Comparison of ENCODE assay signal across 25 cellular contexts in the genomic region with DNA sequence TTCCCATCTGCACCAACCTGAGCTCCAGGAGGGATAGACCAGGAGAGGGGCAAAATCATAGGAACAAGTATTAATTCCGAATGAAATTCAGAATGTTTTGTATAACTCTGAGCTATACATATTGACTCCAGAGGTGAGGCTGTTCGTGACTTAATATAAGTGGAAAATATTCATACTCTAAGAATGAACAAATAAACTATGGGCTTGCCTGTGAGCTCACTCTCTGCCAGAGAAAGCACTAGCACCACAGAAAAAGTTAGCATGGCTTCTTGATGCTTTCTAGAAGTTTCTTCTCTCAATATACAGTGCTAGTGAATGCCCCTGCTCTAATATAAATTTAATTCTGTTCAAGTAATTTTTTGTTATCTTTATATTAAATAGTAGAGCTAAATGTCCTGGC.
DNase-seq lines count a peak whose midpoint lies in the region; ATAC-seq and TF ChIP-seq lines count a peak whose summit lies in the region.
"Had no signal": no experiment of that assay in that cellular context is flagged by ENCODE, and none has a peak within 500 bp of the region (broad histone marks: within the 10 kb centered on the region; RNA-seq: fewer than 3 reads in every experiment).

No MANE protein-coding gene starts in this region.

- no peak overlapping the region for H3K27ac Mint-ChIP-seq in osteocyte (ENCODE audit: unreplicated experiment)
- H3K27ac Mint-ChIP-seq: CD14-positive monocyte; CD4-positive, alpha-beta memory T cell; CD4-positive, CD25-positive, alpha-beta regulatory T cell; CD8-positive, alpha-beta memory T cell had no signal

- peak overlapping the region; percentile 19; the same call in 1 of the 2 replicates for H3K14ac ChIP-seq in IMR-90 (replicated peaks; ENCODE audit: low read depth, low read length)

- peak overlapping the region; percentile 75 for H2AK5ac ChIP-seq in IMR-90 (ENCODE audit: low read depth, low read length)

- no peaks in the 10 kb centered on the region for H3K4me1 Mint-ChIP-seq in osteocyte (ENCODE audit: unreplicated experiment)
- H3K4me1 Mint-ChIP-seq: CD4-positive, alpha-beta memory T cell; CD4-positive, CD25-positive, alpha-beta regulatory T cell; CD8-positive, alpha-beta memory T cell had no signal

- H4K8ac ChIP-seq in IMR-90 (ENCODE audit: low read depth in 2 of 2, low read length in 2 of 2) = peak overlapping the region; percentile 50 to 56; a peak in 3 of 4 replicates

- H3K9ac ChIP-seq in IMR-90 (ENCODE audit: low read depth, low read length) = no peak overlapping the region
- H3K9ac ChIP-seq: BLaER1 had no signal

- peaks cover 9% of the 10 kb centered on the region for H3K9me3 Mint-ChIP-seq in osteocyte (ENCODE audit: unreplicated experiment)

- peaks cover 15% of the 10 kb centered on the region for H3K4me1 ChIP-seq in IMR-90 (ENCODE audit: control insufficient read depth, insufficient read depth, low read length)
- H3K4me1 ChIP-seq: A549, BE2C, BLaER1 had no signal

- H3K36me3 Mint-ChIP-seq in osteocyte (ENCODE audit: unreplicated experiment) = no peaks in the 10 kb centered on the region
- H3K36me3 Mint-ChIP-seq: CD14-positive monocyte; CD4-positive, alpha-beta memory T cell; CD4-positive, CD25-positive, alpha-beta regulatory T cell; CD8-positive, alpha-beta memory T cell had no signal

- no peak overlapping the region for H3K23ac ChIP-seq in IMR-90 (ENCODE audit: low read depth, low read length)

- dilution Hi-C loops in IMR-90 (cut with HindIII; ENCODE audit: low sequenced_read_pairs, unreplicated experiment) = no loop called here

- H3K4me3 Mint-ChIP-seq in osteocyte (ENCODE audit: unreplicated experiment) = no peak overlapping the region
- H3K4me3 Mint-ChIP-seq: CD14-positive monocyte; CD4-positive, alpha-beta memory T cell; CD4-positive, CD25-positive, alpha-beta regulatory T cell; CD8-positive, alpha-beta memory T cell had no signal

- no peaks in the 10 kb centered on the region for H3K79me1 ChIP-seq in IMR-90 (ENCODE audit: low read depth in 1 of 2, low read length in 2 of 2)

- H3K9me1 ChIP-seq in IMR-90 (ENCODE audit: insufficient read depth, low read length) = peaks cover 6% of the 10 kb centered on the region

- peak overlapping the region; percentile 84 for H2BK20ac ChIP-seq in IMR-90 (ENCODE audit: low read depth, low read length)

- peak overlapping the region; percentile 74 for H3K4me2 ChIP-seq in IMR-90 (ENCODE audit: low read depth, low read length)
- H3K4me2 ChIP-seq: A549, BLaER1 had no signal

- H2AFZ ChIP-seq in IMR-90 (replicated peaks; ENCODE audit: low read length, poor library complexity) = no peak overlapping the region

- peak overlapping the region; percentile 87 for H2BK5ac ChIP-seq in IMR-90 (ENCODE audit: low read depth, low read length, poor library complexity, severe bottlenecking)

- no peaks in the 10 kb centered on the region for H3K27me3 Mint-ChIP-seq in osteocyte (ENCODE audit: unreplicated experiment)
- H3K27me3 Mint-ChIP-seq: CD4-positive, alpha-beta memory T cell; CD4-positive, CD25-positive, alpha-beta regulatory T cell; CD8-positive, alpha-beta memory T cell had no signal

- peak overlapping the region; percentile 10; the same call in 2 of the 3 replicates for H2BK15ac ChIP-seq in IMR-90 (ENCODE audit: low read depth, low read length)

- no peak for DNase-seq in AG04450 (ENCODE audit: low read depth, low spot score)
- peak; percentile 71 for DNase-seq in IMR-90
- DNase-seq in brain microvascular endothelial cell = no peak
- peak; percentile 41 for DNase-seq in iris pigment epithelial cell (ENCODE audit: low read depth)
- DNase-seq in NCI-H2196 treated with DMSO at 0.1 percent for 48 hours (lab: John Stamatoyannopoulos, UW; ENCODE audit: unreplicated experiment) = no peak
- DNase-seq in NCI-H2029 (lab: John Stamatoyannopoulos, UW) = no peak
- no peak for DNase-seq in osteocyte (ENCODE audit: extremely low spot score, unreplicated experiment)
- DNase-seq: BE2C; C1 segment of cervical spinal cord; CD4-positive, alpha-beta memory T cell; CD4-positive, CD25-positive, alpha-beta regulatory T cell; CD8-positive, alpha-beta memory T cell; COR-L47; DMS 273 treated with DMSO at 0.1 percent for 48 hours; DMS153; DMS53; DMS79; DND-41; GDM1 had no signal

- in situ Hi-C loops in IMR-90 (cut with MboI; ENCODE audit: low sequenced_read_pairs) = loop anchor here (10.0 kb wide), 1 partner anchor 1531 kb away; no protein-coding TSS in a partner anchor
- in situ Hi-C loops in brain microvascular endothelial cell (cut with HindIII; ENCODE audit: low pct_ligation_motif_present, low sequenced_read_pairs) = no loop called here

- no peak for TF ChIP-seq RAD21 in IMR-90 (IDR thresholded peaks at IDR 0.05; ENCODE audit: low read length)

- POLR2A ChIA-PET in AG04450 (lab: Yijun Ruan, JAX) (interaction anchor here (2.5 kb wide), 1 partner anchor 18 kb away, joined by 14 read pairs; no protein-coding TSS in a partner anchor), IMR-90 (lab: Charles Lee; ENCODE audit: unreplicated experiment) (no interaction called here)

- H3K56ac ChIP-seq in IMR-90 (ENCODE audit: extremely low read depth, insufficient read depth, low read length) = peak overlapping the region; percentile 21; the same call in 1 of the 2 replicates

- H4K20me1 ChIP-seq in IMR-90 (ENCODE audit: insufficient read depth, low read length) = no peaks in the 10 kb centered on the region
- H4K20me1 ChIP-seq: BLaER1 had no signal

- peak; percentile 76 for ATAC-seq in IMR-90 (ENCODE audit: low read depth)
- ATAC-seq in GM18867 (IDR thresholded peaks at IDR 0.05; ENCODE audit: unreplicated experiment) = no peak
- ATAC-seq: A549, GM12878 had no signal

- WGBS in IMR-90 (ENCODE audit: extremely low coverage in 2 of 2, insufficient read length in 1 of 2), 2 experiments = no CpG with 5 or more reads among the region's 2 CpGs

- H3K4me3 ChIP-seq in AG04450 (ENCODE audit: low read depth, low read length) = no peak overlapping the region
- no peak overlapping the region for H3K4me3 ChIP-seq in IMR-90 (ENCODE audit: insufficient read depth, low read depth, low read length)
- no peak overlapping the region for H3K4me3 ChIP-seq in brain microvascular endothelial cell (ENCODE audit: low read depth, low read length)
- H3K4me3 ChIP-seq: A549, BLaER1, GM12878 had no signal

- peak overlapping the region; percentile 47 for H4K5ac ChIP-seq in IMR-90 (ENCODE audit: low read depth, low read length)

- TF ChIP-seq CTCF in AG04450 (IDR thresholded peaks at IDR 0.05; ENCODE audit: low read depth, low read length) (no peak), IMR-90 (conservative IDR thresholded peaks at IDR 0.05; ENCODE audit: low read depth, low read length) (no peak), brain microvascular endothelial cell (IDR thresholded peaks at IDR 0.05; ENCODE audit: low read depth, low read length, missing control alignments) (no peak), osteocyte (IDR thresholded peaks at IDR 0.05) (no peak)

- TF ChIP-seq POLR2A in IMR-90 (IDR thresholded peaks at IDR 0.05; ENCODE audit: low read depth, low read length) = no peak

- BruUV-seq in IMR-90 (replicated peaks; lab: Mats Ljungman, UMichigan) = no TSS peak

- H3K27ac ChIP-seq in AG04450 (ENCODE audit: low read depth, low read length) (peak overlapping the region; percentile 71), IMR-90 (ENCODE audit: insufficient read depth, low read length) (peak overlapping the region; percentile 81; the same call in 1 of the 2 replicates), brain microvascular endothelial cell (peak overlapping the region; percentile 5)
- H3K27ac ChIP-seq: 22Rv1, A549, BLaER1 had no signal

- H2BK120ac ChIP-seq in IMR-90 (ENCODE audit: low read depth, low read length) = peak overlapping the region; percentile 93

- intact Hi-C loops in IMR-90 (cut with micrococcal nuclease) = loop anchor here (5.0 kb wide), 1 partner anchor 1539 kb away; the partner anchor contains the start of gene FLRT2

- CTCF ChIA-PET in AG04450 (lab: Charles Lee) = interaction anchor here (0.6 to 0.8 kb wide), 3 partner anchors 23 to 686 kb away, joined by 3 to 4 read pairs (median 3); no protein-coding TSS in a partner anchor
- CTCF ChIA-PET in IMR-90 (lab: Yijun Ruan, JAX) = interaction anchor here (0.6 kb wide), 1 partner anchor 1101 kb away, joined by 5 read pairs; no protein-coding TSS in a partner anchor

- peak overlapping the region; percentile 80 for H3K18ac ChIP-seq in IMR-90 (ENCODE audit: low read depth, low read length)

- H4K91ac ChIP-seq in IMR-90 (ENCODE audit: insufficient read depth, low read depth, low read length) = peak overlapping the region; percentile 78

- H3K27me3 ChIP-seq in AG04450 (ENCODE audit: control insufficient read depth, insufficient read depth, low read length) = no peaks in the 10 kb centered on the region
- no peaks in the 10 kb centered on the region for H3K27me3 ChIP-seq in IMR-90 (ENCODE audit: control insufficient read depth, insufficient read depth, low read length)
- H3K27me3 ChIP-seq in brain microvascular endothelial cell (replicated peaks) = no peaks in the 10 kb centered on the region
- H3K27me3 ChIP-seq: BE2C, BLaER1 had no signal

- H3K4ac ChIP-seq in IMR-90 (ENCODE audit: low read depth, low read length) = peak overlapping the region; percentile 90

- H3K9me3 ChIP-seq in AG04450 (ENCODE audit: control insufficient read depth, insufficient read depth, low read length) = no peaks in the 10 kb centered on the region; the same call in 1 of the 2 replicates
- 0 out of 2 replicates have a peak, but pooled peaks cover 2% of the 10 kb centered on the region for H3K9me3 ChIP-seq in IMR-90 (ENCODE audit: control insufficient read depth, insufficient read depth, low read length)
- H3K9me3 ChIP-seq: A549, BE2C, BLaER1 had no signal

- H2AK9ac ChIP-seq in IMR-90 (replicated peaks; ENCODE audit: low read depth, low read length, poor library complexity) = peak overlapping the region; percentile 13

- H3K36me3 ChIP-seq in IMR-90 (ENCODE audit: control insufficient read depth, insufficient read depth, low read length) = no peaks in the 10 kb centered on the region
- H3K36me3 ChIP-seq in brain microvascular endothelial cell (replicated peaks) = no peaks in the 10 kb centered on the region
- H3K36me3 ChIP-seq: BE2C, BLaER1 had no signal

TF ChIP-seq in IMR-90, 13 proteins besides CTCF, POLR2A, EP300 and RAD21 (continues in another document):
- TF ChIP-seq CEBPB (IDR thresholded peaks at IDR 0.05; ENCODE audit: low read depth, low read length) (no peak), RCOR1 (IDR thresholded peaks at IDR 0.05; ENCODE audit: insufficient replicate concordance, low read length) (no peak)
- TF ChIP-seq, protein P1, sequence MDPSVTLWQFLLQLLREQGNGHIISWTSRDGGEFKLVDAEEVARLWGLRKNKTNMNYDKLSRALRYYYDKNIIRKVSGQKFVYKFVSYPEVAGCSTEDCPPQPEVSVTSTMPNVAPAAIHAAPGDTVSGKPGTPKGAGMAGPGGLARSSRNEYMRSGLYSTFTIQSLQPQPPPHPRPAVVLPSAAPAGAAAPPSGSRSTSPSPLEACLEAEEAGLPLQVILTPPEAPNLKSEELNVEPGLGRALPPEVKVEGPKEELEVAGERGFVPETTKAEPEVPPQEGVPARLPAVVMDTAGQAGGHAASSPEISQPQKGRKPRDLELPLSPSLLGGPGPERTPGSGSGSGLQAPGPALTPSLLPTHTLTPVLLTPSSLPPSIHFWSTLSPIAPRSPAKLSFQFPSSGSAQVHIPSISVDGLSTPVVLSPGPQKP (IDR thresholded peaks at IDR 0.05; ENCODE audit: borderline replicate concordance, low read depth, low read length) = no peak

Comparison
In these comparisons a context has a peak if more than half of its experiments do, and no peak if none do; other contexts are left out.
1. DNase-seq: peak in IMR-90 (single experiment) and iris pigment epithelial cell (single experiment); none in AG04450 (single experiment), brain microvascular endothelial cell (single experiment), NCI-H2196 treated with DMSO at 0.1 percent for 48 hours (single experiment), NCI-H2029 (single experiment) and osteocyte (single experiment).
2. H3K27ac ChIP-seq: peak in every context shown above with its lines; median percentile 81 in IMR-90; 71 in AG04450; 5 in brain microvascular endothelial cell.